Comparison of ENCODE assay signal across 3 cellular contexts in genomic region chr1:59399642-59400041, GRCh38.
"Had no signal": no experiment of that assay in that cellular context is flagged by ENCODE, and none has a peak within 500 bp of the region (broad histone marks: within the 10 kb centered on the region; RNA-seq: fewer than 3 reads in every experiment).

No MANE protein-coding gene starts in this region.

- DNase-seq: GDM1, GF-D8 had no signal

- ATAC-seq: GM12878 had no signal
